Comparison of ENCODE assay signal across 8 cellular contexts in genomic region chr6:157990321-157991066, GRCh38. TPM values are rescaled to one million over a fixed set of nuclear protein-coding genes. Genes with fewer than 3 reads are reported as not detected.
DNase-seq lines count a peak whose midpoint lies in the region; ATAC-seq and TF ChIP-seq lines count a peak whose summit lies in the region.

No MANE protein-coding gene starts in this region.

- H3K36me3 ChIP-seq in muscle layer of colon (ENCODE audit: insufficient read depth, low read length) (no peaks in the 10 kb centered on the region), H7 (replicated peaks; ENCODE audit: control insufficient read depth, insufficient read depth, low read length) (no peaks in the 10 kb centered on the region)

- H3K9me3 Mint-ChIP-seq in activated T-cell treated with anti-CD3 and anti-CD28 coated beads, Interleukin-2, amount 50 U/mL, for 24 hours, result no peaks in the 10 kb centered on the region

- H3K4me1 Mint-ChIP-seq in activated T-cell treated with anti-CD3 and anti-CD28 coated beads, Interleukin-2, amount 50 U/mL, for 24 hours (ENCODE audit: low read depth), result peaks cover 63% of the 10 kb centered on the region

- peak overlapping the region; percentile 84 for H3K27ac Mint-ChIP-seq in activated T-cell treated with anti-CD3 and anti-CD28 coated beads, Interleukin-2, amount 50 U/mL, for 24 hours

- peak; percentile 63 for ATAC-seq in HG02759 (IDR thresholded peaks at IDR 0.05; ENCODE audit: unreplicated experiment)

- no peak for TF ChIP-seq CTCF in C4-2B (conservative IDR thresholded peaks at IDR 0.05)

- H3K9me3 ChIP-seq in muscle layer of colon (ENCODE audit: low read length), result no peaks in the 10 kb centered on the region

- H3K27ac ChIP-seq in C4-2B, result peak overlapping the region; percentile 77
- H3K27ac ChIP-seq in muscle layer of colon (ENCODE audit: low read depth, low read length), result peak overlapping the region; percentile 48

- H3K9ac ChIP-seq in muscle layer of colon (ENCODE audit: low read length), result no peak overlapping the region

- H3K4me3 Mint-ChIP-seq in activated T-cell treated with anti-CD3 and anti-CD28 coated beads, Interleukin-2, amount 50 U/mL, for 24 hours, result peak overlapping the region; percentile 68

- peaks cover 6% of the 10 kb centered on the region for H3K36me3 Mint-ChIP-seq in activated T-cell treated with anti-CD3 and anti-CD28 coated beads, Interleukin-2, amount 50 U/mL, for 24 hours (ENCODE audit: low read depth)

- peaks cover 42% of the 10 kb centered on the region for H3K4me1 ChIP-seq in muscle layer of colon (ENCODE audit: insufficient read depth, low read length)

- peak; percentile 49 for DNase-seq in activated T-cell treated with anti-CD3 and anti-CD28 coated beads, Interleukin-2, amount 50 U/mL, for 24 hours
- DNase-seq in NCI-H510A treated with DMSO at 0.1 percent for 48 hours (lab: John Stamatoyannopoulos, UW) (no peak), SIG-M5 (lab: John Stamatoyannopoulos, UW) (no peak), iPS-NIHi7 (ENCODE audit: extremely low spot score) (no peak), H7 (no peak)

- H3K27me3 ChIP-seq in muscle layer of colon (ENCODE audit: control insufficient read depth in 1 of 2, insufficient read depth in 2 of 2, low read length in 2 of 2) (no peaks in the 10 kb centered on the region), H7 (ENCODE audit: control insufficient read depth, insufficient read depth, low read length) (no peaks in the 10 kb centered on the region)

- H3K4me3 ChIP-seq in muscle layer of colon (ENCODE audit: low read depth in 1 of 2, low read length in 2 of 2) (peak overlapping the region in 1 of 2 donors; percentile 32), H7 (ENCODE audit: insufficient read depth, low read depth, low read length) (no peak overlapping the region)

- no peaks in the 10 kb centered on the region for H3K27me3 Mint-ChIP-seq in activated T-cell treated with anti-CD3 and anti-CD28 coated beads, Interleukin-2, amount 50 U/mL, for 24 hours

RNA-seq across cellular contexts. Expression of gene SYNJ2, which starts 8.8 kb away (rescaled TPM):
- 10.7 and 15.0 TPM in 2 replicates for total RNA-seq in H7 (2014; rRNA removed; shearing (Covaris generic))
